ENCODE assay signal across 25 cellular contexts in the genomic region with DNA sequence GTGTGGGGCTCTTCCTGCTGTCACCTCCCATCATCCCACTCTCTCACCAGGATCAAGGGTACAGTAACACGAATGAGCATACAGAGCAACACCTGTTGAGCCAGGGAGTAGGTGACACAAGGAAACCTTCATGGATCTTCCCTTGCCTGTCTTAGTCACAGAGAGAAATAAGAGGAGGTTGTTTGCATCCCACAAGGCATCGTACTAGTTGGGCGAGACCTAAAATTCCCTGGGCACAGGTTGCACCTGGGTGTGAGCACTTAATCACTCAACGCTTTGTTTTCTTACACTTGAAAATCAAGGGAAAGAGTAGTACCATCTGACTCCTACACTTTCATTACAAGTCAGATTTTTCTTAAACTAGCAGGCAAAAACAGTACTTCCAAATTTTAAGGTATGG. TPM values are rescaled to one million over a fixed set of nuclear protein-coding genes. Genes with fewer than 3 reads are reported as not detected.
A peak's percentile ranks its signal among the peaks of the same experiment; 100 is the strongest.
DNase-seq lines count a peak whose midpoint lies in the region; ATAC-seq and TF ChIP-seq lines count a peak whose summit lies in the region.
"Had no signal": no experiment of that assay in that cellular context is flagged by ENCODE, and none has a peak within 500 bp of the region (broad histone marks: within the 10 kb centered on the region; RNA-seq: fewer than 3 reads in every experiment).

No MANE protein-coding gene starts in this region.

- H3K9me2 ChIP-seq in GM23338 (ENCODE audit: insufficient read depth): no peaks in the 10 kb centered on the region

- no peak for TF ChIP-seq CTCF in GM23338 (conservative IDR thresholded peaks at IDR 0.05; ENCODE audit: low read depth in 2 of 2)
- no peak for TF ChIP-seq CTCF in GM20000 (IDR thresholded peaks at IDR 0.05; ENCODE audit: extremely low read depth, missing control alignments)

- H3K4me3 Mint-ChIP-seq in GM23338: no peak overlapping the region
- H3K4me3 Mint-ChIP-seq in CD4-positive, alpha-beta memory T cell: no peak overlapping the region
- H3K4me3 Mint-ChIP-seq: H9 had no signal

- H3K9me3 Mint-ChIP-seq in GM23338: no peaks in the 10 kb centered on the region
- no peaks in the 10 kb centered on the region for H3K9me3 Mint-ChIP-seq in CD4-positive, alpha-beta memory T cell
- H3K9me3 Mint-ChIP-seq: H9 had no signal

- H3K27ac Mint-ChIP-seq in GM23338: peak overlapping the region; percentile 47; the same call in 1 of the 2 replicates
- no peak overlapping the region for H3K27ac Mint-ChIP-seq in CD4-positive, alpha-beta memory T cell

- H3K9ac ChIP-seq in skeletal muscle tissue (ENCODE audit: low read depth in 1 of 3, low read length in 3 of 3): no peak overlapping the region
- H3K9ac ChIP-seq: GM23248 had no signal

- POLR2A ChIA-PET in CD4-positive, alpha-beta memory T cell (lab: Charles Lee; ENCODE audit: partially characterized antibody): interaction anchor here (0.9 kb wide), 1 partner anchor 16 kb away, joined by 7 read pairs; a partner anchor contains a TSS

- intact Hi-C loops in CD4-positive, alpha-beta memory T cell (cut with micrococcal nuclease): no loop called here

- DNase-seq in GM23338 (ENCODE audit: low spot score) (no peak), caudate nucleus (lab: John Stamatoyannopoulos, UW) (peak in 23 of 61 donors; percentile 12 to 82 (median 36)), DMS53 (lab: John Stamatoyannopoulos, UW) (no peak), GM20000 (ENCODE audit: low spot score) (no peak)
- no peak for DNase-seq in CD4-positive, alpha-beta memory T cell
- DNase-seq: Calu3; GM23248; H9; IMR-90; KG1; MG63; NCI-H1105 treated with DMSO at 0.1 percent for 48 hours; NCI-H146; NCI-H1930; NCI-H2107; NCI-H446; NCI-H524 treated with DMSO at 0.1 percent for 48 hours; NCI-H82; NK-92 treated with Interleukin-12 subunit alpha and Interleukin-12 subunit beta, amount 100 ng/mL, for 24 hours; PC-3; SJCRH30 had no signal

- no peak overlapping the region for H3K4me3 ChIP-seq in GM23338
- no peak overlapping the region for H3K4me3 ChIP-seq in skeletal muscle tissue (ENCODE audit: low read length in 3 of 3)
- no peak overlapping the region for H3K4me3 ChIP-seq in CD4-positive, alpha-beta memory T cell (ENCODE audit: low read length in 2 of 2)
- H3K4me3 ChIP-seq: GM23248, MG63, SJCRH30 had no signal

- H3K4me1 Mint-ChIP-seq in GM23338: peaks cover 36% of the 10 kb centered on the region
- H3K4me1 Mint-ChIP-seq in CD4-positive, alpha-beta memory T cell: peaks cover 2 to 6% (median 2%) of the 10 kb centered on the region in 4 donors

- no peaks in the 10 kb centered on the region for H3K27me3 ChIP-seq in GM23338 (ENCODE audit: insufficient read depth)
- no peaks in the 10 kb centered on the region for H3K27me3 ChIP-seq in skeletal muscle tissue (ENCODE audit: control insufficient read depth in 3 of 3, insufficient read depth in 3 of 3, low read length in 3 of 3)
- no peaks in the 10 kb centered on the region for H3K27me3 ChIP-seq in CD4-positive, alpha-beta memory T cell (ENCODE audit: insufficient read depth, low read length)
- H3K27me3 ChIP-seq: MG63, SJCRH30 had no signal

- H3K27ac ChIP-seq in GM23338 (ENCODE audit: low read depth) (no peak overlapping the region), caudate nucleus (ENCODE audit: low read depth, low read length) (peak overlapping the region; percentile 37), skeletal muscle tissue (ENCODE audit: low read depth, low read length) (peak overlapping the region; percentile 9)
- H3K27ac ChIP-seq in CD4-positive, alpha-beta memory T cell (ENCODE audit: low read depth, low read length): no peak overlapping the region
- H3K27ac ChIP-seq: C4-2B, GM23248, SJCRH30 had no signal

- peaks cover 2% of the 10 kb centered on the region for H3K27me3 Mint-ChIP-seq in GM23338 (ENCODE audit: insufficient read depth, low read depth, poor library complexity)
- H3K27me3 Mint-ChIP-seq in CD4-positive, alpha-beta memory T cell: no peaks in the 10 kb centered on the region

- H4K20me1 ChIP-seq in GM23338 (replicated peaks; ENCODE audit: insufficient read depth): no peaks in the 10 kb centered on the region; the same call in 1 of the 2 replicates

- H3K79me2 ChIP-seq in GM23338 (replicated peaks; ENCODE audit: insufficient read depth): no peaks in the 10 kb centered on the region; the same call in 1 of the 2 replicates

- H3K36me3 ChIP-seq in GM23338 (ENCODE audit: insufficient read depth): peaks cover 19% of the 10 kb centered on the region
- peaks cover 28 to 53% (median 37%) of the 10 kb centered on the region in 3 donors for H3K36me3 ChIP-seq in skeletal muscle tissue (ENCODE audit: control insufficient read depth in 3 of 3, insufficient read depth in 3 of 3, low read length in 3 of 3)
- H3K36me3 ChIP-seq in CD4-positive, alpha-beta memory T cell (ENCODE audit: insufficient read depth, low read length): peaks cover 25% of the 10 kb centered on the region

- H3K4me1 ChIP-seq in GM23338 (ENCODE audit: insufficient read depth) (peaks cover 24% of the 10 kb centered on the region), skeletal muscle tissue (ENCODE audit: control insufficient read depth in 3 of 3, insufficient read depth in 3 of 3, low read length in 3 of 3) (peaks cover 47 to 54% (median 51%) of the 10 kb centered on the region in 3 donors)
- peaks cover 4% of the 10 kb centered on the region for H3K4me1 ChIP-seq in CD4-positive, alpha-beta memory T cell (ENCODE audit: insufficient read depth, low read length)
- H3K4me1 ChIP-seq: SJCRH30 had no signal

- H3K4me2 ChIP-seq in GM23338: no peak overlapping the region

- peaks cover 33% of the 10 kb centered on the region for H3K36me3 Mint-ChIP-seq in GM23338 (ENCODE audit: low read depth)
- H3K36me3 Mint-ChIP-seq in CD4-positive, alpha-beta memory T cell: peaks cover 34 to 54% of the 10 kb centered on the region in 2 donors

- H3K9me3 ChIP-seq in skeletal muscle tissue (ENCODE audit: control insufficient read depth in 3 of 3, low read length in 3 of 3): no peaks in the 10 kb centered on the region
- H3K9me3 ChIP-seq in CD4-positive, alpha-beta memory T cell (ENCODE audit: control insufficient read depth in 1 of 2, low read length in 2 of 2): no peaks in the 10 kb centered on the region
- H3K9me3 ChIP-seq: MG63, SJCRH30 had no signal

- no peak overlapping the region for H2AFZ ChIP-seq in GM23338
- H2AFZ ChIP-seq: GM23248 had no signal

- ATAC-seq in GM23338 (no peak), esophagus mucosa (peak; percentile 57)
- ATAC-seq: PC-3, SK-N-SH treated with all-trans-retinoic acid at 6 μM for 48 hours had no signal

- H3F3A ChIP-seq in GM23338 (replicated peaks; ENCODE audit: low read depth): peaks cover 11% of the 10 kb centered on the region; the same call in 1 of the 2 replicates

- CTCF ChIA-PET in CD4-positive, alpha-beta memory T cell (lab: Charles Lee; ENCODE audit: partially characterized antibody): interaction anchor here (0.5 to 15.1 kb wide), 4 partner anchors 8 to 201 kb away, joined by 3 to 271 read pairs (median 4); no protein-coding TSS in a partner anchor

TF ChIP-seq in GM23338, 12 proteins besides CTCF, POLR2A, EP300 and RAD21 (continues in another document):
- TF ChIP-seq EZH2 (IDR thresholded peaks at IDR 0.05; ENCODE audit: low read depth, unreplicated experiment): no peak
- TF ChIP-seq JUNB (IDR thresholded peaks at IDR 0.05; ENCODE audit: unreplicated experiment): no peak

RNA-seq across cellular contexts. Expression of a gene that starts 16.6 kb away (rescaled TPM):
- 33.7 and 36.9 TPM in 2 replicates for total RNA-seq in GM23338 (2014; rRNA removed; shearing (Covaris generic))
- 7.3 and 8.1 TPM in 2 replicates for polyA plus RNA-seq in GM23338 (2016; fragmentation: Nextera tagmentation; extraction: Ambion mirVana)
- total RNA-seq in esophagus mucosa (19.7 TPM), skeletal muscle tissue (13.6 TPM)
- 10 to 100 TPM; 18.6 to 21.5 TPM for total RNA-seq in CD4-positive, alpha-beta memory T cell
- 1 to 10 TPM; 5.4 to 7.1 TPM for polyA plus RNA-seq in CD4-positive, alpha-beta memory T cell

RNA-seq across cellular contexts. Expression of a gene that starts 27.0 kb away (rescaled TPM):
- total RNA-seq in GM23338 (2014; rRNA removed; shearing (Covaris generic)): 29.3 and 32.1 TPM in 2 replicates
- 14.7 and 17.6 TPM in 2 replicates for polyA plus RNA-seq in GM23338 (2016; fragmentation: Nextera tagmentation; extraction: Ambion mirVana)
- not detected for total RNA-seq in esophagus mucosa
- 0.52 TPM for total RNA-seq in skeletal muscle tissue
- not detected for total RNA-seq in CD4-positive, alpha-beta memory T cell
- polyA plus RNA-seq in CD4-positive, alpha-beta memory T cell: not detected
- total RNA-seq: Calu3, GM23248, IMR-90 had no signal
- polyA plus RNA-seq: GM23248, IMR-90 had no signal

Comparison
In these comparisons a context has a peak if more than half of its experiments do, and no peak if none do; other contexts are left out.
1. H3K27ac ChIP-seq: peak in caudate nucleus (single experiment) and skeletal muscle tissue (single experiment); none in GM23338 (single experiment) and CD4-positive, alpha-beta memory T cell (single experiment).
2. RNA of a gene that starts 27.0 kb away (total RNA-seq): 29.3 to 32.1 TPM in GM23338; 0.52 TPM in skeletal muscle tissue (single experiment), not detected in esophagus mucosa (single experiment) and not detected in CD4-positive, alpha-beta memory T cell; every median in the first group is over 10 times any median in the second.